11 cellular contexts compared by ENCODE assay signal in the genomic region with DNA sequence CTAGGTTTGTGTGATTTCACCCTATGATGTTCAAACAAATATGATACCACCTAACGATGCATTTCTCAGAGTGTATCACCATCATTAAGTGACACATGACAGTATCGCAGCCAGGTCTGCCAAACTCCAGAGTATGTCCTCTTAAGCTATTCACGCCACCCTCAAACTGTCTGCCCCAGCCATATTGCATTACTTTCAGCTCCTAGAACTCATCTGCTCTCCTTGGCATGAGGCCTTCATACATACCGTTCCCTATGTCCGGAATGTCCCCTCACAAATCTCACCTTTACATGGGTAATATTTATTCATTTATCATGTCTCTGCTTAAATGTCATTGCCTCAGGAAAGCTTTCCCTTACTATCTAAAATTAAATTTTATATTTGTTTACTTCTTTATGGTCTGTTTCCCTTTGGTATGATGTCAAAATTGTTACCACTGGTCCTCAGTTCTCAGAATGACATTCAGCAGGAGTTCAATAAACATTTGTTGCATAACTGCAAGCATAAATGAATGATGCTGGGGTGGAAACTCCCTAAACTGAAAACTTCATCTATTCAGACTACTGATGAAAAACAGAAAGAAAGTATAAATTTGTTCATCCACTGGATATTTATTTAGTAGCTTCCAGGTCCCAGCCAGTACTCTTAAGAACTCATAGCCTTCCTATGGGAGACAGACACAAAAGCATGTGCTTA. TPM values are rescaled to one million over a fixed set of nuclear protein-coding genes. Genes with fewer than 3 reads are reported as not detected.
A peak's percentile ranks its signal among the peaks of the same experiment; 100 is the strongest.
DNase-seq lines count a peak whose midpoint lies in the region; ATAC-seq and TF ChIP-seq lines count a peak whose summit lies in the region.
"Had no signal": no experiment of that assay in that cellular context is flagged by ENCODE, and none has a peak within 500 bp of the region (broad histone marks: within the 10 kb centered on the region; RNA-seq: fewer than 3 reads in every experiment).

No MANE protein-coding gene starts in this region.

- H3K36me3 ChIP-seq in PC-3 (ENCODE audit: low read depth, low read length) (no peaks in the 10 kb centered on the region), endocrine pancreas (ENCODE audit: control insufficient read depth, insufficient read depth, low read length) (no peaks in the 10 kb centered on the region), parathyroid adenoma (ENCODE audit: control insufficient read depth, insufficient read depth, low read length) (no peaks in the 10 kb centered on the region)

- DNase-seq in G401 (ENCODE audit: low spot score) (peak; percentile 65), PC-3 (no peak), DMS114 treated with DMSO at 0.1 percent for 48 hours (lab: John Stamatoyannopoulos, UW; ENCODE audit: unreplicated experiment) (no peak)
- no peak for DNase-seq in activated CD8-positive, alpha-beta memory T cell treated with anti-CD3 and anti-CD28 coated beads for 24 hours
- no peak for DNase-seq in stimulated activated CD8-positive, alpha-beta memory T cell treated with anti-CD3 and anti-CD28 coated beads, Interleukin-4, amount 100 ng/mL, for 48 hours
- DNase-seq: amniotic stem cell, GF-D8, head of caudate nucleus, T1000 had no signal

- POLR2A ChIA-PET in PC-3 (lab: Charles Lee; ENCODE audit: unreplicated experiment): no interaction called here

- H3K9me3 ChIP-seq in PC-3 (ENCODE audit: low read length) (no peaks in the 10 kb centered on the region), endocrine pancreas (ENCODE audit: control insufficient read depth, low read length) (no peaks in the 10 kb centered on the region), parathyroid adenoma (ENCODE audit: control insufficient read depth, low read length) (no peaks in the 10 kb centered on the region)

- in situ Hi-C loops in G401 (cut with HindIII; ENCODE audit: low sequenced_read_pairs): no loop called here

- H3K4me3 ChIP-seq in PC-3 (ENCODE audit: low read length): peak overlapping the region; percentile 91
- peak overlapping the region; percentile 98 for H3K4me3 ChIP-seq in endocrine pancreas (ENCODE audit: control insufficient read depth, insufficient read depth, low read length)
- peak overlapping the region; percentile 85 for H3K4me3 ChIP-seq in parathyroid adenoma (ENCODE audit: low read depth, low read length)

- H4K20me1 ChIP-seq in PC-3 (ENCODE audit: low read length): no peaks in the 10 kb centered on the region

- no peaks in the 10 kb centered on the region for H3K27me3 ChIP-seq in PC-3 (ENCODE audit: low read length)
- no peaks in the 10 kb centered on the region for H3K27me3 ChIP-seq in endocrine pancreas (ENCODE audit: control insufficient read depth, insufficient read depth, low read length)
- no peaks in the 10 kb centered on the region for H3K27me3 ChIP-seq in parathyroid adenoma (ENCODE audit: control insufficient read depth, insufficient read depth, low read length)

- H3K9me2 ChIP-seq in PC-3 (replicated peaks; ENCODE audit: low read length): no peaks in the 10 kb centered on the region

- H3F3A ChIP-seq in PC-3 (ENCODE audit: low read length, unreplicated experiment): no peaks in the 10 kb centered on the region

- no peak overlapping the region for H3K27ac ChIP-seq in PC-3 (ENCODE audit: low read length)
- H3K27ac ChIP-seq in parathyroid adenoma: no peak overlapping the region

- no peak for ATAC-seq in PC-3

- H3K9ac ChIP-seq in PC-3 (ENCODE audit: low read length) (no peak overlapping the region), endocrine pancreas (ENCODE audit: control insufficient read depth, insufficient read depth, low read length) (no peak overlapping the region), parathyroid adenoma (no peak overlapping the region)

- H3K4me1 ChIP-seq in PC-3 (ENCODE audit: insufficient read depth, low read length): peaks cover 10% of the 10 kb centered on the region; the same call in 1 of the 2 replicates
- H3K4me1 ChIP-seq in endocrine pancreas (ENCODE audit: control insufficient read depth, insufficient read depth, low read length): peaks cover 19% of the 10 kb centered on the region
- peaks cover 11% of the 10 kb centered on the region for H3K4me1 ChIP-seq in parathyroid adenoma

- BruUV-seq in PC-3 (replicated peaks; lab: Mats Ljungman, UMichigan): no TSS peak

- H3K79me2 ChIP-seq in PC-3 (ENCODE audit: low read length): peaks cover 39% of the 10 kb centered on the region
- H3K79me2 ChIP-seq in parathyroid adenoma: peaks cover 31% of the 10 kb centered on the region

- intact Hi-C loops in PC-3 (cut with micrococcal nuclease): no loop called here

- no peak overlapping the region for H2AFZ ChIP-seq in PC-3 (ENCODE audit: low read length)
- H2AFZ ChIP-seq in parathyroid adenoma: no peak overlapping the region

- CTCF ChIA-PET in PC-3 (lab: Charles Lee): no interaction called here

- TF ChIP-seq CTCF in PC-3 (conservative IDR thresholded peaks at IDR 0.05; ENCODE audit: low read depth, low read length): no peak
- no peak for TF ChIP-seq CTCF in parathyroid adenoma (IDR thresholded peaks at IDR 0.05)

- H3K4me2 ChIP-seq in PC-3 (ENCODE audit: low read length) (peak overlapping the region; percentile 91), parathyroid adenoma (ENCODE audit: low read length) (peak overlapping the region; percentile 97)

RNA-seq across cellular contexts. Expression of a gene that starts 3.2 kb away (rescaled TPM):
- total RNA-seq in G401 (2014; rRNA removed; shearing (Covaris generic)): 25.0 and 36.0 TPM in 2 replicates
- total RNA-seq in PC-3 (2014; rRNA removed): 3.4 and 3.5 TPM in 2 replicates

RNA-seq across cellular contexts. Expression of a gene that starts 3.8 kb away (rescaled TPM):
- total RNA-seq in G401 (2014; rRNA removed; shearing (Covaris generic)): 31.6 and 43.4 TPM in 2 replicates
- total RNA-seq in PC-3 (2014; rRNA removed): 19.8 and 26.4 TPM in 2 replicates
